1 cellular context compared by ENCODE assay signal in the genomic region with DNA sequence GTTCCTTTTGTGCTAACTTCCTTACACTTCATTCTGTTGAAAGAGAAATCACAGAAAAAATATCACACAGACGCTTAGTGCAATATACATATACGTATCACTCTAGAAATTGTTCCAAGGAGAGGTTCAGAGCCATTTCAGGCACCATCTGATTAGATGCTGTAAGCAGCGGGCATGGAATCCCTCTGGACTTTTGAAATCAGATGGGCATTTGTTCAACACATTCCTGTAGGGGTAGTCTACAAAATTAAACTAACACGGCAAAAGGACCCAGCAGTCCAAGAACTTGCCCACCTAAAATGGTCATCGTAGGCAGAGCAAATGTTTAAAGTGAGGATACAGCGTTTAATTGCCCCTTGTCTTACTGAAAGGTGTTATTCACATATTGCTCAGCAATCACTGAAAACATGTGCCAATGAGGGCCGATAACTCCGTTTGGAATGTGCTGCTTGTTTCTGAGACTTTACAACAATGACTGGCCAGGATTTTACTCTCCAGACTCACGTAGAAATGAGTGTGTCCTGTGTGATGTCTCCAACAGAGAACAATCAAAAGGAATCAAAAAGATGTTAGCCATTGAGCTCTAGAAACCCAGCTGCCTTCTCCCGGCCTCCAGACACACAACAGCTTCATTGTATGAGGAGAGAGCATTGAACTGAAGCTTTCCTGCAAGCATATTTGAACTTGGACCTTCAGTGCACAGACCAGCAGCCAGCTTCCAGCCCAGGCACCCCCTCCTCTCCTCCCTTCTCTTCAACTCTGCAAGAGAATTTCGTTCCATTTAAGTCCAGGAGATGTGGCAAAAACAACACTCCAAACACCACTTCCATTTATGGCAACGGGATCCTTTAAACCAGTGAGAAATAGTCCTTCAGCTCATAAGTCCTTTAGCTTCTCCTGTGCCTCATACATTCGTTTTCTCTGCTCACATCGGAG.
TF ChIP-seq lines count a peak whose summit lies in the region.

No MANE protein-coding gene starts in this region.

TF ChIP-seq in HepG2, 621 proteins besides CTCF, POLR2A, EP300 and RAD21 (continued from another document and continues in another):
- TF ChIP-seq, protein P1, sequence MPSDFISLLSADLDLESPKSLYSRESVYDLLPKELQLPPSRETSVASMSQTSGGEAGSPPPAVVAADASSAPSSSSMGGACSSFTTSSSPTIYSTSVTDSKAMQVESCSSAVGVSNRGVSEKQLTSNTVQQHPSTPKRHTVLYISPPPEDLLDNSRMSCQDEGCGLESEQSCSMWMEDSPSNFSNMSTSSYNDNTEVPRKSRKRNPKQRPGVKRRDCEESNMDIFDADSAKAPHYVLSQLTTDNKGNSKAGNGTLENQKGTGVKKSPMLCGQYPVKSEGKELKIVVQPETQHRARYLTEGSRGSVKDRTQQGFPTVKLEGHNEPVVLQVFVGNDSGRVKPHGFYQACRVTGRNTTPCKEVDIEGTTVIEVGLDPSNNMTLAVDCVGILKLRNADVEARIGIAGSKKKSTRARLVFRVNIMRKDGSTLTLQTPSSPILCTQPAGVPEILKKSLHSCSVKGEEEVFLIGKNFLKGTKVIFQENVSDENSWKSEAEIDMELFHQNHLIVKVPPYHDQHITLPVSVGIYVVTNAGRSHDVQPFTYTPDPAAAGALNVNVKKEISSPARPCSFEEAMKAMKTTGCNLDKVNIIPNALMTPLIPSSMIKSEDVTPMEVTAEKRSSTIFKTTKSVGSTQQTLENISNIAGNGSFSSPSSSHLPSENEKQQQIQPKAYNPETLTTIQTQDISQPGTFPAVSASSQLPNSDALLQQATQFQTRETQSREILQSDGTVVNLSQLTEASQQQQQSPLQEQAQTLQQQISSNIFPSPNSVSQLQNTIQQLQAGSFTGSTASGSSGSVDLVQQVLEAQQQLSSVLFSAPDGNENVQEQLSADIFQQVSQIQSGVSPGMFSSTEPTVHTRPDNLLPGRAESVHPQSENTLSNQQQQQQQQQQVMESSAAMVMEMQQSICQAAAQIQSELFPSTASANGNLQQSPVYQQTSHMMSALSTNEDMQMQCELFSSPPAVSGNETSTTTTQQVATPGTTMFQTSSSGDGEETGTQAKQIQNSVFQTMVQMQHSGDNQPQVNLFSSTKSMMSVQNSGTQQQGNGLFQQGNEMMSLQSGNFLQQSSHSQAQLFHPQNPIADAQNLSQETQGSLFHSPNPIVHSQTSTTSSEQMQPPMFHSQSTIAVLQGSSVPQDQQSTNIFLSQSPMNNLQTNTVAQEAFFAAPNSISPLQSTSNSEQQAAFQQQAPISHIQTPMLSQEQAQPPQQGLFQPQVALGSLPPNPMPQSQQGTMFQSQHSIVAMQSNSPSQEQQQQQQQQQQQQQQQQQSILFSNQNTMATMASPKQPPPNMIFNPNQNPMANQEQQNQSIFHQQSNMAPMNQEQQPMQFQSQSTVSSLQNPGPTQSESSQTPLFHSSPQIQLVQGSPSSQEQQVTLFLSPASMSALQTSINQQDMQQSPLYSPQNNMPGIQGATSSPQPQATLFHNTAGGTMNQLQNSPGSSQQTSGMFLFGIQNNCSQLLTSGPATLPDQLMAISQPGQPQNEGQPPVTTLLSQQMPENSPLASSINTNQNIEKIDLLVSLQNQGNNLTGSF (CRISPR knock-in tag; IDR thresholded peaks at IDR 0.05): no peak
- TF ChIP-seq REPIN1 (CRISPR knock-in tag; IDR thresholded peaks at IDR 0.05; ENCODE audit: borderline replicate concordance, low read depth) (peak; percentile 80; the same call in 1 of the 2 replicates), ATF7 (IDR thresholded peaks at IDR 0.05) (no peak), ATF7 (CRISPR knock-in tag; IDR thresholded peaks at IDR 0.05) (no peak), ZNF546 (CRISPR knock-in tag; conservative IDR thresholded peaks at IDR 0.05) (no peak), GATA4 (IDR thresholded peaks at IDR 0.05; ENCODE audit: borderline replicate concordance, low read depth) (no peak; the same call in 1 of the 2 replicates), ZNF768 (CRISPR knock-in tag; IDR thresholded peaks at IDR 0.05) (no peak), ARID5B (CRISPR knock-in tag; IDR thresholded peaks at IDR 0.05) (peak; percentile 87), FIP1L1 (IDR thresholded peaks at IDR 0.05; ENCODE audit: borderline replicate concordance, insufficient read depth, low read depth, low read length) (no peak), ARID2 (CRISPR knock-in tag; IDR thresholded peaks at IDR 0.05; ENCODE audit: borderline replicate concordance) (no peak), DBP (CRISPR knock-in tag; IDR thresholded peaks at IDR 0.05; ENCODE audit: not compliant biosample characterization) (no peak), CREB1 (IDR thresholded peaks at IDR 0.05) (no peak), CREB1 (CRISPR knock-in tag; IDR thresholded peaks at IDR 0.05) (no peak), HMG20A (CRISPR knock-in tag; IDR thresholded peaks at IDR 0.05; ENCODE audit: borderline replicate concordance) (peak; percentile 42; the same call in 1 of the 2 replicates), ZNF430 (CRISPR knock-in tag; IDR thresholded peaks at IDR 0.05) (no peak; the same call in 1 of the 2 replicates), ZSCAN21 (CRISPR knock-in tag; IDR thresholded peaks at IDR 0.05; ENCODE audit: borderline replicate concordance) (0 out of 2 replicates have a peak, but pooled peaks have one; percentile 54), ZNF749 (CRISPR knock-in tag; IDR thresholded peaks at IDR 0.05; ENCODE audit: borderline replicate concordance) (no peak), ZBTB21 (CRISPR knock-in tag; IDR thresholded peaks at IDR 0.05) (no peak), BCL6 (CRISPR knock-in tag; IDR thresholded peaks at IDR 0.05) (peak; percentile 83), MED8 (CRISPR knock-in tag; IDR thresholded peaks at IDR 0.05; ENCODE audit: insufficient replicate concordance) (no peak), TMF1 (CRISPR knock-in tag; IDR thresholded peaks at IDR 0.05; ENCODE audit: low read depth) (no peak), ZNF879 (CRISPR knock-in tag; IDR thresholded peaks at IDR 0.05) (no peak), ZNF251 (CRISPR knock-in tag; IDR thresholded peaks at IDR 0.05) (no peak), ZBTB3 (CRISPR knock-in tag; IDR thresholded peaks at IDR 0.05; ENCODE audit: borderline replicate concordance, low read depth) (no peak), RAD51 (IDR thresholded peaks at IDR 0.05; ENCODE audit: borderline replicate concordance) (no peak), KMT2A (CRISPR knock-in tag; IDR thresholded peaks at IDR 0.05) (0 out of 2 replicates have a peak, but pooled peaks have one; percentile 28), MZF1 (CRISPR knock-in tag; IDR thresholded peaks at IDR 0.05; ENCODE audit: borderline replicate concordance) (no peak), CHD2 (IDR thresholded peaks at IDR 0.05; ENCODE audit: low read depth, low read length) (no peak), RXRB (CRISPR knock-in tag; IDR thresholded peaks at IDR 0.05; ENCODE audit: borderline replicate concordance) (peak; percentile 79), ZNF281 (CRISPR knock-in tag; IDR thresholded peaks at IDR 0.05; ENCODE audit: borderline replicate concordance) (peak; percentile 49; the same call in 1 of the 2 replicates), ZSCAN29 (CRISPR knock-in tag; conservative IDR thresholded peaks at IDR 0.05) (0 out of 2 replicates have a peak, but pooled peaks have one; percentile 30), ZNF576 (CRISPR knock-in tag; IDR thresholded peaks at IDR 0.05) (no peak), FOXP4 (CRISPR knock-in tag; IDR thresholded peaks at IDR 0.05) (no peak), MEIS1 (CRISPR knock-in tag; IDR thresholded peaks at IDR 0.05; ENCODE audit: borderline replicate concordance) (no peak), ZHX1 (CRISPR knock-in tag; IDR thresholded peaks at IDR 0.05; ENCODE audit: low read depth) (peak; percentile 61; the same call in 1 of the 2 replicates), DMAP1 (CRISPR knock-in tag; IDR thresholded peaks at IDR 0.05) (no peak; the same call in 1 of the 2 replicates)
- TF ChIP-seq, protein P2, sequence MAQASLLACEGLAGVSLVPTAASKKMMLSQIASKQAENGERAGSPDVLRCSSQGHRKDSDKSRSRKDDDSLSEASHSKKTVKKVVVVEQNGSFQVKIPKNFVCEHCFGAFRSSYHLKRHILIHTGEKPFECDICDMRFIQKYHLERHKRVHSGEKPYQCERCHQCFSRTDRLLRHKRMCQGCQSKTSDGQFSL (CRISPR knock-in tag; IDR thresholded peaks at IDR 0.05): peak; percentile 74; the same call in 1 of the 2 replicates
